ENCODE assay signal across 8 cellular contexts in genomic region chr13:29507356-29507755, GRCh38.
DNase-seq lines count a peak whose midpoint lies in the region; ATAC-seq and TF ChIP-seq lines count a peak whose summit lies in the region.

No MANE protein-coding gene starts in this region.

- intact Hi-C loops in Right ventricle myocardium superior (cut with DNase I), result loop anchor here (5.0 to 10.0 kb wide), 2 partner anchors 337 to 605 kb away; no protein-coding TSS in a partner anchor
- intact Hi-C loops in cardiac septum (cut with DNase I), result no loop called here
- intact Hi-C loops in upper lobe of right lung (cut with DNase I), result no loop called here
- intact Hi-C loops in lower lobe of right lung (cut with DNase I), result no loop called here

- H3K4me3 ChIP-seq in upper lobe of right lung, result no peak overlapping the region
- no peak overlapping the region for H3K4me3 ChIP-seq in upper lobe of left lung
- no peak overlapping the region for H3K4me3 ChIP-seq in lower lobe of right lung

- H3K9me3 ChIP-seq in upper lobe of right lung (no peaks in the 10 kb centered on the region), upper lobe of left lung (no peaks in the 10 kb centered on the region), lower lobe of right lung (no peaks in the 10 kb centered on the region)

- H3K4me1 ChIP-seq in upper lobe of right lung, result no peaks in the 10 kb centered on the region
- H3K4me1 ChIP-seq in upper lobe of left lung, result peaks cover 0 to 9% (median 2%) of the 10 kb centered on the region in 4 donors
- no peaks in the 10 kb centered on the region for H3K4me1 ChIP-seq in lower lobe of right lung

- no peak for DNase-seq in Right ventricle myocardium superior
- no peak for DNase-seq in cardiac septum (ENCODE audit: low spot score)
- peak; percentile 46 for DNase-seq in NCI-H345 treated with DMSO at 0.1 percent for 48 hours (lab: John Stamatoyannopoulos, UW; ENCODE audit: unreplicated experiment)
- DNase-seq in glomerular visceral epithelial cell (ENCODE audit: extremely low spot score), result peak; percentile 80
- peak; percentile 46 for DNase-seq in upper lobe of right lung
- no peak for DNase-seq in RWPE1 (ENCODE audit: low spot score)
- no peak for DNase-seq in upper lobe of left lung
- no peak for DNase-seq in lower lobe of right lung

- H3K27me3 ChIP-seq in upper lobe of right lung (peaks cover 12% of the 10 kb centered on the region), upper lobe of left lung (peaks cover 0 to 3% (median 0%) of the 10 kb centered on the region in 4 donors), lower lobe of right lung (ENCODE audit: low read depth) (no peaks in the 10 kb centered on the region)

- CTCF ChIA-PET in RWPE1 (lab: Yijun Ruan, JAX), result interaction anchor here (0.7 to 2.8 kb wide), 7 partner anchors 9 to 607 kb away, joined by 3 to 23 read pairs (median 4); no protein-coding TSS in a partner anchor

- H3K27ac ChIP-seq in upper lobe of right lung (no peak overlapping the region), RWPE1 (no peak overlapping the region), upper lobe of left lung (no peak overlapping the region), lower lobe of right lung (no peak overlapping the region)

- POLR2A ChIA-PET in RWPE1 (lab: Yijun Ruan, JAX; ENCODE audit: low non-redundant PET), result no interaction called here

- TF ChIP-seq CTCF in upper lobe of right lung (IDR thresholded peaks at IDR 0.05) (no peak), RWPE1 (conservative IDR thresholded peaks at IDR 0.05; ENCODE audit: low read depth) (no peak), upper lobe of left lung (IDR thresholded peaks at IDR 0.05) (no peak), lower lobe of right lung (IDR thresholded peaks at IDR 0.05) (no peak)

- H3K36me3 ChIP-seq in upper lobe of right lung (no peaks in the 10 kb centered on the region), upper lobe of left lung (no peaks in the 10 kb centered on the region), lower lobe of right lung (no peaks in the 10 kb centered on the region)

- 73 to 74% methylated on average over 6 to 14 of the region's 14 CpGs for WGBS in upper lobe of left lung, 2 donors

- no peak for TF ChIP-seq POLR2A in upper lobe of left lung (IDR thresholded peaks at IDR 0.05)

- ATAC-seq in Right ventricle myocardium superior (ENCODE audit: poor library complexity) (peak; percentile 16), upper lobe of right lung (no peak), upper lobe of left lung (ENCODE audit: low FRiP score in 2 of 2) (no peak), lower lobe of right lung (no peak)

- TF ChIP-seq EP300 in upper lobe of left lung (IDR thresholded peaks at IDR 0.05), result no peak

Comparison
In these comparisons a context has a peak if more than half of its experiments do, and no peak if none do; other contexts are left out.
1. DNase-seq: peak in NCI-H345 treated with DMSO at 0.1 percent for 48 hours (single experiment), glomerular visceral epithelial cell (single experiment) and upper lobe of right lung (single experiment); none in Right ventricle myocardium superior (single experiment), cardiac septum (single experiment), RWPE1 (single experiment), upper lobe of left lung (0 of 2) and lower lobe of right lung (single experiment).